Comparison of ENCODE assay signal across 19 cellular contexts in genomic region chr3:69116897-69117296, GRCh38. TPM values are rescaled to one million over a fixed set of nuclear protein-coding genes. Genes with fewer than 3 reads are reported as not detected.
DNase-seq lines count a peak whose midpoint lies in the region; ATAC-seq, FAIRE-seq and TF ChIP-seq lines count a peak whose summit lies in the region.
"Had no signal": no experiment of that assay in that cellular context is flagged by ENCODE, and none has a peak within 500 bp of the region (broad histone marks: within the 10 kb centered on the region; RNA-seq: fewer than 3 reads in every experiment).

No MANE protein-coding gene starts in this region.

- no peaks in the 10 kb centered on the region for H3K79me2 ChIP-seq in mammary epithelial cell (ENCODE audit: insufficient read depth, low read length)

- H3K9me3 ChIP-seq in mammary epithelial cell (replicated peaks; ENCODE audit: insufficient read depth, low read length) (no peaks in the 10 kb centered on the region), small intestine (ENCODE audit: control insufficient read depth, low read depth) (no peaks in the 10 kb centered on the region)
- H3K9me3 ChIP-seq: A549, neutrophil, upper lobe of right lung had no signal

- DNase-seq in NCI-H345 (lab: John Stamatoyannopoulos, UW): peak; percentile 29
- no peak for DNase-seq in NCI-H345 treated with DMSO at 0.1 percent for 48 hours (lab: John Stamatoyannopoulos, UW; ENCODE audit: unreplicated experiment)
- peak; percentile 80 for DNase-seq in mammary epithelial cell
- peak; percentile 46 for DNase-seq in left kidney (ENCODE audit: low read depth, low spot score)
- peak; percentile 18 for DNase-seq in small intestine
- no peak for DNase-seq in RCC 7860 (ENCODE audit: low spot score)
- DNase-seq in activated CD4-positive, alpha-beta T cell treated with anti-CD3 and anti-CD28 coated beads, Interleukin-2, amount 50 U/mL, for 4 hours: no peak
- DNase-seq: activated CD4-positive, CD25-positive, alpha-beta regulatory T cell; activated CD8-positive, alpha-beta memory T cell treated with anti-CD3 and anti-CD28 coated beads, Interleukin-2, amount 50 U/mL, for 4 hours; cortex of kidney; kidney; NCI-H146; NK-92 treated with Interleukin-12 subunit alpha and Interleukin-12 subunit beta, amount 100 ng/mL, for 24 hours; upper lobe of right lung had no signal

- H4K20me1 ChIP-seq in mammary epithelial cell (ENCODE audit: insufficient read depth, low read length): no peaks in the 10 kb centered on the region

- H3K4me2 ChIP-seq in mammary epithelial cell (ENCODE audit: insufficient read depth, low read depth, low read length): peak overlapping the region; percentile 51
- H3K4me2 ChIP-seq: A549 had no signal

- ATAC-seq in GM19023 (IDR thresholded peaks at IDR 0.05; ENCODE audit: unreplicated experiment): no peak
- ATAC-seq: A549, SK-N-SH treated with all-trans-retinoic acid at 6 μM for 48 hours, upper lobe of right lung had no signal

- dilution Hi-C loops in mammary epithelial cell (cut with HindIII; ENCODE audit: low sequenced_read_pairs): no loop called here

- peak overlapping the region; percentile 28 for H2AFZ ChIP-seq in mammary epithelial cell (ENCODE audit: low read depth, low read length)

- H3K4me1 ChIP-seq in mammary epithelial cell (ENCODE audit: insufficient read depth, low read length) (peaks cover 19% of the 10 kb centered on the region), small intestine (ENCODE audit: control insufficient read depth in 2 of 2, insufficient read depth in 1 of 2, low read depth in 1 of 2, low read length in 1 of 2) (no peaks in the 10 kb centered on the region)
- H3K4me1 ChIP-seq: A549, upper lobe of right lung had no signal

- no peak for TF ChIP-seq CTCF in mammary epithelial cell (conservative IDR thresholded peaks at IDR 0.05 in 1 of 2, IDR thresholded peaks at IDR 0.05 in 1 of 2; ENCODE audit: extremely low read depth in 1 of 2, insufficient read depth in 1 of 2, low read depth in 1 of 2, low read length in 2 of 2)

- in situ Hi-C loops in mammary epithelial cell (cut with MboI; ENCODE audit: low sequenced_read_pairs in 2 of 2): no loop called here

- BruUV-seq in mammary epithelial cell (replicated peaks; lab: Mats Ljungman, UMichigan): no TSS peak

- intact Hi-C loops in mammary epithelial cell (cut with micrococcal nuclease): no loop called here

- 6% methylated on average over 3 of the region's 3 CpGs for WGBS in mammary epithelial cell (ENCODE audit: low coverage, missing lambda C conversion rate)
- WGBS in small intestine, 3 donors: 13 to 63% (median 34%) methylated on average over 3 of the region's 3 CpGs

- FAIRE-seq in small intestine (lab: Jason Lieb, UNC) (no peak), RCC 7860 (lab: Jason Lieb, UNC) (no peak)
- FAIRE-seq: A549, kidney had no signal

- H3K27me3 ChIP-seq in mammary epithelial cell (ENCODE audit: insufficient read depth, low read length): no peaks in the 10 kb centered on the region
- H3K27me3 ChIP-seq in small intestine (ENCODE audit: control insufficient read depth in 2 of 2, insufficient read depth in 2 of 2, low read length in 2 of 2): no peaks in the 10 kb centered on the region
- H3K27me3 ChIP-seq: neutrophil, upper lobe of right lung had no signal

- no peak overlapping the region for H3K27ac ChIP-seq in mammary epithelial cell (ENCODE audit: insufficient read depth, low read depth, low read length)
- H3K27ac ChIP-seq in small intestine (ENCODE audit: low read depth in 1 of 2, low read length in 1 of 2): no peak overlapping the region
- H3K27ac ChIP-seq: A549, neutrophil, upper lobe of right lung had no signal

- no peak overlapping the region for H3K9ac ChIP-seq in mammary epithelial cell (ENCODE audit: insufficient read depth, low read length)

- H3K4me3 ChIP-seq in mammary epithelial cell (replicated peaks in 1 of 3; ENCODE audit: insufficient read depth in 1 of 3, low read depth in 2 of 3, low read length in 3 of 3) (no peak overlapping the region), small intestine (ENCODE audit: low read depth in 1 of 2, low read length in 2 of 2) (no peak overlapping the region)
- H3K4me3 ChIP-seq: A549, upper lobe of right lung had no signal

- CTCF ChIA-PET in mammary epithelial cell (lab: Charles Lee; ENCODE audit: low non-redundant PET): no interaction called here

- H3K36me3 ChIP-seq in mammary epithelial cell (ENCODE audit: insufficient read depth, low read length) (no peaks in the 10 kb centered on the region), small intestine (ENCODE audit: control insufficient read depth in 2 of 2, insufficient read depth in 2 of 2, low read length in 2 of 2) (no peaks in the 10 kb centered on the region)
- H3K36me3 ChIP-seq: neutrophil, upper lobe of right lung had no signal

RNA-seq across cellular contexts. Expression of gene LMOD3, which starts 5.5 kb away (rescaled TPM):
- total RNA-seq in mammary epithelial cell: not detected
- polyA plus RNA-seq in mammary epithelial cell: not detected
- not detected for polyA minus RNA-seq in mammary epithelial cell
- under 1 TPM in 2 of 3 donors, not detected in 1; 0.09 to 0.27 TPM for polyA plus RNA-seq in small intestine
- polyA plus RNA-seq: A549, IgD-negative memory B cell had no signal

RNA-seq across cellular contexts. Expression of gene ARL6IP5, which starts 32.2 kb away (rescaled TPM):
- total RNA-seq in mammary epithelial cell: 100 to 1,000 TPM in 1 of 2 donors, 10 to 100 TPM in 1; 74.7 to 116 TPM
- 77.6 TPM for polyA plus RNA-seq in mammary epithelial cell
- polyA minus RNA-seq in mammary epithelial cell: 96.9 TPM
- polyA plus RNA-seq in small intestine: 10 to 100 TPM; 23.0 to 71.4 (median 50.1) TPM

RNA-seq across cellular contexts. Expression of gene UBA3, which starts 36.7 kb away (rescaled TPM):
- total RNA-seq in mammary epithelial cell: 10 to 100 TPM; 70.0 to 76.1 TPM
- polyA plus RNA-seq in mammary epithelial cell: 47.7 TPM
- 44.1 TPM for polyA minus RNA-seq in mammary epithelial cell
- polyA plus RNA-seq in small intestine: 10 to 100 TPM; 32.2 to 45.8 (median 37.0) TPM

Comparison
In these comparisons a context has a peak if more than half of its experiments do, and no peak if none do; other contexts are left out.
1. DNase-seq: peak in NCI-H345 (single experiment), mammary epithelial cell (single experiment), left kidney (single experiment) and small intestine (single experiment); none in NCI-H345 treated with DMSO at 0.1 percent for 48 hours (single experiment), RCC 7860 (single experiment) and activated CD4-positive, alpha-beta T cell treated with anti-CD3 and anti-CD28 coated beads, Interleukin-2, amount 50 U/mL, for 4 hours (0 of 2).